In the genomic region with DNA sequence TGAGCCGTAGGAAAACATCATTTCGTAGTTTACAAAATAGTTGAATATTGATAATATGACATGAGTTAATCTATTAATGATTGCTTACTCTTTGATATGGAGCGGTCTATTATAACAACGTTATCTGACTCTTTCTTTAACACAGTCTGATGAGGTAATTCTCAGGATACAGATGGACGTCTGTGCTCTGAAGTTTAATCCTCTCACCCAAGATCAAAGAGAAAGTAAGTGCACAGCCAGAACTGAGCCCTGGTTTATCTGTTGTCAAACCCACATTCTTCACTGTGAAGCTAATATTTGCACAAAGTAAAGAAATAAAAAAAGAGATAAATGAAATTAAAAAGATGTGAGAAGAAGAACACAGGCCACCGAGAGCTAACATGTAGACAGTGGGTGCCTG, we compare ENCODE assay signal across 27 cellular contexts.
"Had no signal": no experiment of that assay in that cellular context is flagged by ENCODE, and none has a peak within 500 bp of the region (broad histone marks: within the 10 kb centered on the region; RNA-seq: fewer than 3 reads in every experiment).

No MANE protein-coding gene starts in this region.

- H3K27ac ChIP-seq: ascending aorta, body of pancreas, KMS-11, PC-9 had no signal

- H3K27ac Mint-ChIP-seq: activated naive CD4-positive, alpha-beta T cell treated with anti-CD3 and anti-CD28 coated beads, Interleukin-2, amount 50 U/mL, for 72 hours; activated naive CD8-positive, alpha-beta T cell treated with anti-CD3 and anti-CD28 coated beads, Interleukin-2, amount 50 U/mL, for 24 hours; WTC11 had no signal

- H3K27me3 ChIP-seq: ascending aorta, body of pancreas had no signal

- H3K4me3 ChIP-seq: ascending aorta, body of pancreas, PC-9 had no signal

- H3K4me2 ChIP-seq: KMS-11, PC-9 had no signal

- ATAC-seq: activated naive CD4-positive, alpha-beta T cell treated with anti-CD3 and anti-CD28 coated beads, Interleukin-2, amount 50 U/mL, for 72 hours; activated naive CD8-positive, alpha-beta T cell treated with anti-CD3 and anti-CD28 coated beads, Interleukin-2, amount 50 U/mL, for 24 hours; activated T-cell treated with anti-CD3 and anti-CD28 coated beads, Interleukin-2, amount 50 U/mL, for 4 hours; body of pancreas; T-helper 17 cell; WTC11 had no signal

- H3K36me3 ChIP-seq: ascending aorta had no signal

- H3K4me1 Mint-ChIP-seq: activated naive CD8-positive, alpha-beta T cell treated with anti-CD3 and anti-CD28 coated beads, Interleukin-2, amount 50 U/mL, for 24 hours; T-helper 17 cell had no signal

- H3K4me1 ChIP-seq: ascending aorta had no signal

- H3K9me3 ChIP-seq: ascending aorta, body of pancreas had no signal

- H2AFZ ChIP-seq: PC-9 had no signal

- DNase-seq: activated CD4-positive, alpha-beta T cell treated with anti-CD3 and anti-CD28 coated beads for 48 hours; activated CD4-positive, alpha-beta T cell treated with anti-CD3 and anti-CD28 coated beads, Interleukin-2, amount 50 U/mL, for 4 hours; activated CD4-positive, CD25-positive, alpha-beta regulatory T cell treated with anti-CD3 and anti-CD28 coated beads, Interleukin-2, amount 50 U/mL, for 72 hours; activated CD8-positive, alpha-beta memory T cell treated with anti-CD3 and anti-CD28 coated beads for 24 hours; activated effector memory CD4-positive, alpha-beta T cell treated with anti-CD3 and anti-CD28 coated beads, Interleukin-2, amount 50 U/mL, for 16 hours; activated naive CD4-positive, alpha-beta T cell treated with Interleukin-2 at 50 U/mL for 16 hours; activated naive CD8-positive, alpha-beta T cell treated with anti-CD3 and anti-CD28 coated beads, Interleukin-2, amount 50 U/mL, for 24 hours; activated T-cell treated with anti-CD3 and anti-CD28 coated beads, Interleukin-2, amount 50 U/mL, for 4 hours; amniotic stem cell; body of pancreas; central memory CD4-positive, alpha-beta T cell; NCI-H1092; NCI-H1417 treated with DMSO at 0.1 percent for 48 hours; NCI-H1694; NCI-H2029; NCI-H2107; NCI-H2171 treated with DMSO at 0.1 percent for 48 hours; NCI-H226; NCI-H526 treated with DMSO at 0.1 percent for 48 hours; PC-9; SHP77 treated with DMSO at 0.1 percent for 48 hours; T-helper 17 cell; T-helper 9 cell had no signal

- H3K9me3 Mint-ChIP-seq: activated naive CD4-positive, alpha-beta T cell treated with anti-CD3 and anti-CD28 coated beads, Interleukin-2, amount 50 U/mL, for 72 hours; activated naive CD8-positive, alpha-beta T cell treated with anti-CD3 and anti-CD28 coated beads, Interleukin-2, amount 50 U/mL, for 24 hours; activated T-cell treated with anti-CD3 and anti-CD28 coated beads, Interleukin-2, amount 50 U/mL, for 4 hours had no signal

- H3K36me3 Mint-ChIP-seq: activated naive CD4-positive, alpha-beta T cell treated with anti-CD3 and anti-CD28 coated beads, Interleukin-2, amount 50 U/mL, for 72 hours; WTC11 had no signal

- H3K4me3 Mint-ChIP-seq: activated naive CD8-positive, alpha-beta T cell treated with anti-CD3 and anti-CD28 coated beads, Interleukin-2, amount 50 U/mL, for 24 hours; activated T-cell treated with anti-CD3 and anti-CD28 coated beads, Interleukin-2, amount 50 U/mL, for 4 hours; T-helper 17 cell; WTC11 had no signal

- H3K9ac ChIP-seq: KMS-11 had no signal
